8 cellular contexts compared by ENCODE assay signal in genomic region chr3:8301977-8302589, GRCh38.
A peak's percentile ranks its signal among the peaks of the same experiment; 100 is the strongest.
DNase-seq lines count a peak whose midpoint lies in the region; ATAC-seq, FAIRE-seq and TF ChIP-seq lines count a peak whose summit lies in the region.

No MANE protein-coding gene starts in this region.

- peak; percentile 29 for DNase-seq in DND-41
- DNase-seq in NCI-H2029 treated with DMSO at 0.1 percent for 48 hours (lab: John Stamatoyannopoulos, UW): peak; percentile 60
- peak; percentile 17 to 25 (median 24) for DNase-seq in K562 (ENCODE audit: extremely low read depth in 1 of 4, low spot score in 3 of 4)
- DNase-seq in kidney epithelial cell (ENCODE audit: low read depth): peak; percentile 29
- no peak for DNase-seq in tibial nerve (ENCODE audit: low spot score in 2 of 2)
- no peak for DNase-seq in T1000 (lab: John Stamatoyannopoulos, UW)
- no peak for DNase-seq in activated CD8-positive, alpha-beta memory T cell treated with anti-CD3 and anti-CD28 coated beads, Interleukin-2, amount 50 U/mL, for 4 hours

- peaks cover 20% of the 10 kb centered on the region for H3K4me1 ChIP-seq in DND-41 (ENCODE audit: insufficient read depth, low read length)
- H3K4me1 ChIP-seq in K562 (replicated peaks in 1 of 2; ENCODE audit: control insufficient read depth in 2 of 2, insufficient read depth in 2 of 2, low read length in 2 of 2): no peaks in the 10 kb centered on the region
- no peaks in the 10 kb centered on the region for H3K4me1 ChIP-seq in tibial nerve

- no peaks in the 10 kb centered on the region for H3K9me1 ChIP-seq in K562 (ENCODE audit: control insufficient read depth, insufficient read depth, low read length)

- 2% methylated on average over 6 of the region's 6 CpGs for WGBS in K562 (ENCODE audit: insufficient coverage, low coverage, missing lambda C conversion rate)
- WGBS in tibial nerve, 2 donors: 20 to 22% methylated on average over 6 of the region's 6 CpGs

- POLR2A ChIA-PET in K562 (lab: Yijun Ruan, JAX): interaction anchor here (1.0 kb wide), 1 partner anchor 23 kb away, joined by 3 read pairs; no protein-coding TSS in a partner anchor

- H3K4me2 ChIP-seq in DND-41 (ENCODE audit: insufficient read depth, low read length) (no peak overlapping the region), K562 (ENCODE audit: insufficient read depth, low read length) (no peak overlapping the region)

- no peaks in the 10 kb centered on the region for H3K27me3 ChIP-seq in DND-41 (ENCODE audit: insufficient read depth, low read length, poor library complexity)
- H3K27me3 ChIP-seq in K562 (ENCODE audit: control insufficient read depth in 2 of 2, insufficient read depth in 2 of 2, low read length in 2 of 2): no peaks in the 10 kb centered on the region
- H3K27me3 ChIP-seq in kidney epithelial cell (ENCODE audit: control insufficient read depth, insufficient read depth, low read length): no peaks in the 10 kb centered on the region
- H3K27me3 ChIP-seq in tibial nerve: no peaks in the 10 kb centered on the region

- FAIRE-seq in K562 (lab: Jason Lieb, UNC): peak; percentile 58

- H3K9ac ChIP-seq in DND-41 (ENCODE audit: low read depth, low read length): no peak overlapping the region
- no peak overlapping the region for H3K9ac ChIP-seq in K562 (ENCODE audit: insufficient read depth in 1 of 2, low read depth in 2 of 2, low read length in 2 of 2)

- no TSS peak for BruUV-seq in K562 (replicated peaks; lab: Mats Ljungman, UMichigan)

- H3K36me3 ChIP-seq in DND-41 (ENCODE audit: insufficient read depth, low read length) (no peaks in the 10 kb centered on the region), K562 (ENCODE audit: control insufficient read depth, insufficient read depth, low read length) (no peaks in the 10 kb centered on the region), kidney epithelial cell (ENCODE audit: control insufficient read depth, insufficient read depth, low read length) (no peaks in the 10 kb centered on the region), tibial nerve (no peaks in the 10 kb centered on the region)

- no peak overlapping the region for H3K4me3 ChIP-seq in DND-41 (ENCODE audit: low read depth in 1 of 2, low read length in 2 of 2)
- H3K4me3 ChIP-seq in K562: no peak overlapping the region
- no peak overlapping the region for H3K4me3 ChIP-seq in kidney epithelial cell (ENCODE audit: low read depth, low read length)
- H3K4me3 ChIP-seq in tibial nerve: no peak overlapping the region

- H3K9me3 ChIP-seq in DND-41 (ENCODE audit: insufficient read depth, low read length, severe bottlenecking) (no peaks in the 10 kb centered on the region), K562 (replicated peaks; ENCODE audit: control insufficient read depth, insufficient read depth, low read depth, low read length) (no peaks in the 10 kb centered on the region; the same call in 1 of the 2 replicates), tibial nerve (no peaks in the 10 kb centered on the region)

- CTCF ChIA-PET in K562 (lab: Yijun Ruan, JAX; ENCODE audit: low intra/inter-chr PET ratio): no interaction called here

- TF ChIP-seq EP300 in K562 (IDR thresholded peaks at IDR 0.05; ENCODE audit: low read length): no peak
- TF ChIP-seq EP300 in tibial nerve (IDR thresholded peaks at IDR 0.05): no peak

- H3K27ac ChIP-seq in DND-41 (ENCODE audit: low read length) (peak overlapping the region; percentile 56; the same call in 1 of the 2 replicates), K562 (ENCODE audit: extremely low read depth, low read depth, low read length) (no peak overlapping the region), tibial nerve (no peak overlapping the region)

- no peaks in the 10 kb centered on the region for H3K79me2 ChIP-seq in DND-41 (ENCODE audit: insufficient read depth, low read length)
- H3K79me2 ChIP-seq in K562 (ENCODE audit: control insufficient read depth, insufficient read depth, low read length): no peaks in the 10 kb centered on the region

- in situ Hi-C loops in K562 (cut with MboI): no loop called here

- intact Hi-C loops in K562 (cut with micrococcal nuclease): no loop called here

- peak; percentile 82 for ATAC-seq in DND-41 (ENCODE audit: insufficient read depth, low read depth)
- ATAC-seq in GM21528 (IDR thresholded peaks at IDR 0.05; ENCODE audit: low FRiP score, unreplicated experiment): peak; percentile 68
- no peak for ATAC-seq in K562

- peak; percentile 70 to 79 for TF ChIP-seq RAD21 in K562 (CRISPR knock-in tag; conservative IDR thresholded peaks at IDR 0.05 in 1 of 2, IDR thresholded peaks at IDR 0.05 in 1 of 2)

- H4K20me1 ChIP-seq in DND-41 (ENCODE audit: insufficient read depth, low read length): no peaks in the 10 kb centered on the region
- no peaks in the 10 kb centered on the region for H4K20me1 ChIP-seq in K562 (replicated peaks; ENCODE audit: control insufficient read depth, insufficient read depth, low read length)

- TF ChIP-seq CTCF in DND-41 (IDR thresholded peaks at IDR 0.05; ENCODE audit: borderline replicate concordance, extremely low read depth, low read length, poor library complexity, severe bottlenecking) (peak; percentile 80), K562 (IDR thresholded peaks at IDR 0.05 in 2 of 3, conservative IDR thresholded peaks at IDR 0.05 in 1 of 3; ENCODE audit: insufficient read depth in 2 of 3, low read depth in 1 of 3, low read length in 3 of 3) (peak in 2 of 3 experiments; percentile 44 to 59; a peak in 4 of 6 replicates), kidney epithelial cell (IDR thresholded peaks at IDR 0.05; ENCODE audit: insufficient read depth, low read length, poor library complexity, severe bottlenecking) (peak; percentile 75), tibial nerve (IDR thresholded peaks at IDR 0.05) (peak; percentile 44 to 67 (median 58))

- TF ChIP-seq POLR2A in K562 (conservative IDR thresholded peaks at IDR 0.05) (no peak), tibial nerve (IDR thresholded peaks at IDR 0.05) (no peak)

- H2AFZ ChIP-seq in DND-41 (ENCODE audit: low read depth, low read length): peak overlapping the region; percentile 38
- no peak overlapping the region for H2AFZ ChIP-seq in K562 (ENCODE audit: low read depth, low read length)

TF ChIP-seq in K562, 482 proteins besides CTCF, POLR2A, EP300 and RAD21:
- peak; percentile 21; the same call in 1 of the 2 replicates for TF ChIP-seq DEAF1 (CRISPR knock-in tag; IDR thresholded peaks at IDR 0.05)
- TF ChIP-seq SP1 (CRISPR knock-in tag; IDR thresholded peaks at IDR 0.05): no peak
TF ChIP-seq in K562: peak in this region for 1.

Comparison
In these comparisons a context has a peak if more than half of its experiments do, and no peak if none do; other contexts are left out.
1. DNase-seq: peak in DND-41 (single experiment), NCI-H2029 treated with DMSO at 0.1 percent for 48 hours (single experiment), K562 (4 of 4) and kidney epithelial cell (single experiment); none in tibial nerve (0 of 2), T1000 (single experiment) and activated CD8-positive, alpha-beta memory T cell treated with anti-CD3 and anti-CD28 coated beads, Interleukin-2, amount 50 U/mL, for 4 hours (single experiment).
2. Peak in every context shown above with its lines, with median percentiles within 50 percentile points of each other: CTCF ChIP-seq.